ENCODE assay signal across 10 cellular contexts in genomic region chr4:663046-663437, GRCh38. TPM values are rescaled to one million over a fixed set of nuclear protein-coding genes. Genes with fewer than 3 reads are reported as not detected.
DNase-seq lines count a peak whose midpoint lies in the region; ATAC-seq and TF ChIP-seq lines count a peak whose summit lies in the region.
"Had no signal": no experiment of that assay in that cellular context is flagged by ENCODE, and none has a peak within 500 bp of the region (broad histone marks: within the 10 kb centered on the region; RNA-seq: fewer than 3 reads in every experiment).

No MANE protein-coding gene starts in this region.

- WGBS in heart left ventricle, 4 donors: 44 to 57% (median 49%) methylated on average over 17 to 20 of the region's 20 CpGs

- peak in 3 of 5 donors; percentile 16 to 47 (median 17) for DNase-seq in heart left ventricle
- no peak for DNase-seq in cardiac septum (ENCODE audit: low spot score)
- DNase-seq in chondrocyte (ENCODE audit: low spot score): peak; percentile 84
- DNase-seq in naive B cell: no peak
- no peak for DNase-seq in uterus
- no peak for DNase-seq in ACHN
- no peak for DNase-seq in OCI-M1 (lab: John Stamatoyannopoulos, UW)

- H3K9me3 Mint-ChIP-seq in chondrocyte (ENCODE audit: low read depth): no peaks in the 10 kb centered on the region
- H3K9me3 Mint-ChIP-seq in naive B cell: peaks cover 0 to 5% (median 0%) of the 10 kb centered on the region in 7 donors

- TF ChIP-seq POLR2A in heart left ventricle (IDR thresholded peaks at IDR 0.05) (no peak), uterus (IDR thresholded peaks at IDR 0.05) (no peak)

- H3K9me3 ChIP-seq in heart left ventricle: no peaks in the 10 kb centered on the region
- no peaks in the 10 kb centered on the region for H3K9me3 ChIP-seq in uterus

- in situ Hi-C loops in ACHN (cut with HindIII; ENCODE audit: low pct_ligation_motif_present, low pct_unique_long_range_greater_than_20kb, low sequenced_read_pairs): no loop called here

- no peak for TF ChIP-seq CTCF in heart left ventricle (IDR thresholded peaks at IDR 0.05)
- no peak for TF ChIP-seq CTCF in chondrocyte (IDR thresholded peaks at IDR 0.05)
- TF ChIP-seq CTCF in uterus (IDR thresholded peaks at IDR 0.05): no peak

- intact Hi-C loops in heart left ventricle (cut with DNase I) (no loop called here), cardiac septum (cut with DNase I) (no loop called here), uterus (cut with DNase I; ENCODE audit: low total_unique reads) (no loop called here)

- no peaks in the 10 kb centered on the region for H3K36me3 ChIP-seq in heart left ventricle
- no peaks in the 10 kb centered on the region for H3K36me3 ChIP-seq in uterus

- H3K4me3 ChIP-seq in heart left ventricle (peak overlapping the region; percentile 47 to 83 (median 72)), uterus (peak overlapping the region; percentile 24 to 60)

- H3K27me3 Mint-ChIP-seq in chondrocyte (ENCODE audit: low read depth): no peaks in the 10 kb centered on the region
- no peaks in the 10 kb centered on the region for H3K27me3 Mint-ChIP-seq in naive B cell

- H3K36me3 Mint-ChIP-seq in chondrocyte (ENCODE audit: low read depth): no peaks in the 10 kb centered on the region
- peaks cover 0 to 16% of the 10 kb centered on the region in 2 donors for H3K36me3 Mint-ChIP-seq in naive B cell

- peaks cover 0 to 16% (median 0%) of the 10 kb centered on the region in 9 donors for H3K27me3 ChIP-seq in heart left ventricle
- H3K27me3 ChIP-seq in uterus: no peaks in the 10 kb centered on the region

- H3K27ac Mint-ChIP-seq in chondrocyte (ENCODE audit: unreplicated experiment) (no peak overlapping the region), naive B cell (peak overlapping the region in 4 of 6 donors; percentile 78 to 91 (median 81))

- peak overlapping the region; percentile 61 for H3K4me3 Mint-ChIP-seq in chondrocyte (ENCODE audit: unreplicated experiment)
- peak overlapping the region; percentile 81 to 92 (median 84) for H3K4me3 Mint-ChIP-seq in naive B cell

- peaks cover 0 to 15% (median 3%) of the 10 kb centered on the region in 12 donors for H3K4me1 ChIP-seq in heart left ventricle
- no peaks in the 10 kb centered on the region for H3K4me1 ChIP-seq in uterus

- H3K27ac ChIP-seq in heart left ventricle: peak overlapping the region in 1 of 12 donors; percentile 37
- no peak overlapping the region for H3K27ac ChIP-seq in uterus

- peaks cover 2% of the 10 kb centered on the region for H3K4me1 Mint-ChIP-seq in chondrocyte (ENCODE audit: low read depth)
- peaks cover 12 to 39% (median 17%) of the 10 kb centered on the region in 3 donors for H3K4me1 Mint-ChIP-seq in naive B cell

- ATAC-seq in heart left ventricle (no peak), naive B cell (ENCODE audit: low read depth in 2 of 2) (peak; percentile 6 to 10), HG03108 (IDR thresholded peaks at IDR 0.05; ENCODE audit: unreplicated experiment) (no peak)

RNA-seq across cellular contexts. Expression of gene ATP5ME, which starts 11.0 kb away (rescaled TPM):
- total RNA-seq in heart left ventricle (100 to 1,000 TPM; 210 to 906 (median 800) TPM), cardiac septum (734 TPM), chondrocyte (240 to 279 TPM (median 256 TPM) in 3 replicates), uterus (100 to 1,000 TPM in 1 of 4 donors, 10 to 100 TPM in 3; 24.1 to 168 (median 64.2) TPM)
- polyA plus RNA-seq in heart left ventricle (1,000 to 10,000 TPM in 1 of 2 donors, 100 to 1,000 TPM in 1; 552 to 2,413 TPM), naive B cell (ENCODE audit: low read depth in 6 of 6) (100 to 1,000 TPM; 320 to 459 (median 358) TPM)

RNA-seq across cellular contexts. Expression of gene MYL5, which starts 11.3 kb away (rescaled TPM):
- total RNA-seq in heart left ventricle: 10 to 100 TPM in 2 of 9 donors, 1 to 10 TPM in 7; 1.4 to 12.9 (median 5.6) TPM
- polyA plus RNA-seq in heart left ventricle: 1 to 10 TPM; 2.0 to 4.4 TPM
- total RNA-seq in cardiac septum: 6.5 TPM
- 22.8 to 26.5 TPM (median 25.6 TPM) in 3 replicates for total RNA-seq in chondrocyte
- polyA plus RNA-seq in naive B cell (ENCODE audit: low read depth in 6 of 6): 10 to 100 TPM in 5 of 6 donors, 1 to 10 TPM in 1; 7.3 to 13.4 (median 11.8) TPM
- total RNA-seq in uterus: 1 to 10 TPM in 2 of 4 donors, not detected in 2; 4.6 to 9.9 TPM

RNA-seq across cellular contexts. Expression of gene SLC49A3, which starts 25.9 kb away (rescaled TPM):
- total RNA-seq in heart left ventricle: 10 to 100 TPM in 3 of 9 donors, 1 to 10 TPM in 6; 5.6 to 20.5 (median 8.9) TPM
- 1 to 10 TPM; 5.2 to 9.8 TPM for polyA plus RNA-seq in heart left ventricle
- total RNA-seq in cardiac septum: 12.1 TPM
- 0.85 to 1.3 TPM (median 0.89 TPM) in 3 replicates for total RNA-seq in chondrocyte
- polyA plus RNA-seq in naive B cell (ENCODE audit: low read depth in 6 of 6): under 1 TPM in 3 of 6 donors, not detected in 3; 0.22 to 0.54 (median 0.43) TPM
- 10 to 100 TPM in 1 of 4 donors, 1 to 10 TPM in 3; 1.2 to 12.6 (median 2.8) TPM for total RNA-seq in uterus
- total RNA-seq: Daoy, myocyte had no signal

RNA-seq across cellular contexts. Expression of gene PDE6B, which starts 37.7 kb away (rescaled TPM):
- 1 to 10 TPM in 8 of 9 donors, under 1 TPM in 1; 0.98 to 8.4 (median 3.6) TPM for total RNA-seq in heart left ventricle
- polyA plus RNA-seq in heart left ventricle: 1 to 10 TPM in 1 of 2 donors, under 1 TPM in 1; 0.61 to 1.9 TPM
- 4.8 TPM for total RNA-seq in cardiac septum
- total RNA-seq in chondrocyte: 0.46 to 2.3 TPM (median 2.3 TPM) in 3 replicates
- polyA plus RNA-seq in naive B cell (ENCODE audit: low read depth in 6 of 6): 10 to 100 TPM; 24.3 to 39.4 (median 30.0) TPM
- 10 to 100 TPM in 1 of 4 donors, 1 to 10 TPM in 1, under 1 TPM in 1, not detected in 1; 0.26 to 16.2 (median 1.2) TPM for total RNA-seq in uterus

RNA-seq across cellular contexts. Expression of gene PCGF3, which starts 42.6 kb away (rescaled TPM):
- total RNA-seq in heart left ventricle: 10 to 100 TPM; 16.2 to 45.7 (median 21.8) TPM
- polyA plus RNA-seq in heart left ventricle: 10 to 100 TPM; 24.7 to 26.6 TPM
- 24.3 TPM for total RNA-seq in cardiac septum
- total RNA-seq in chondrocyte: 54.1 to 60.8 TPM (median 55.4 TPM) in 3 replicates
- 1 to 10 TPM; 5.6 to 9.5 (median 7.1) TPM for polyA plus RNA-seq in naive B cell (ENCODE audit: low read depth in 6 of 6)
- 10 to 100 TPM; 17.7 to 80.6 (median 53.4) TPM for total RNA-seq in uterus

Comparison
In these comparisons a context has a peak if more than half of its experiments do, and no peak if none do; other contexts are left out.
1. DNase-seq: peak in heart left ventricle (3 of 5) and chondrocyte (single experiment); none in cardiac septum (single experiment), naive B cell (single experiment), uterus (0 of 2), ACHN (single experiment) and OCI-M1 (single experiment).
2. ATAC-seq: peak in naive B cell (2 of 2); none in heart left ventricle (0 of 4) and HG03108 (single experiment).